ENCODE assay signal across 18 cellular contexts in the genomic region with DNA sequence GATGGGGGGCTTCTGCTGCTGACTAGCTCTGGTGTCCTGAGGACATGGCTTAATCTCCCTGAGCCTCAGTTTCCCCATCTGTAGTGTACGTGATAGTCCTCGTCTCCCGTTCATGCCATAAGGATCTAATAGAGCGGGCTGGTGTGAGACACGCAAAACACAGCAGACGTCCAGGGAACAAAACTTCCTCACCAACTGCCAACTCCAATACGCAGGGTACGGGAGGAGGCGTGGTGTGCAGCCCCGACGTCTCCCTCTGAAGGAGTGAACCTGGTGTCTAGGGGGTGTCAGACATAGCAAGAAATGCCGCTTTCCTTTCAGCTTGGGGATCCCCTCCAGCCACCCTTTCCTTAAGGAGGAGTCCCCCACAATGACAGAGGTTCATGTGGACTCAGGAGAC.
"Had no signal": no experiment of that assay in that cellular context is flagged by ENCODE, and none has a peak within 500 bp of the region (broad histone marks: within the 10 kb centered on the region; RNA-seq: fewer than 3 reads in every experiment).

No MANE protein-coding gene starts in this region.

- H3K4me3 ChIP-seq: body of pancreas, esophagus muscularis mucosa, right atrium auricular region, testis had no signal

- H3K9me3 ChIP-seq: testis had no signal

- H3K4me1 Mint-ChIP-seq: activated CD4-positive, alpha-beta T cell treated with anti-CD3 and anti-CD28 coated beads, Interleukin-2, amount 10 ng/mL, durations not matched to agents 7 days and 5 days; activated T-helper 17 cell treated with anti-CD3 and anti-CD28 coated beads, Interleukin-2, amount 50 U/mL, for 72 hours had no signal

- H3K27ac ChIP-seq: body of pancreas, esophagus muscularis mucosa, testis had no signal

- DNase-seq: activated B cell treated with CpG ODN at 0.5 μM for 24 hours; activated CD4-positive, alpha-beta T cell treated with anti-CD3 and anti-CD28 coated beads, Interleukin-2, amount 10 ng/mL, durations not matched to agents 7 days and 5 days; activated naive CD4-positive, alpha-beta T cell treated with anti-CD3 and anti-CD28 coated beads for 36 hours; activated T-cell treated with anti-CD3 and anti-CD28 coated beads for 4 hours; foreskin fibroblast; glutamatergic neuron; left colon; SHP77; stimulated activated CD4-positive, alpha-beta T cell treated with anti-CD3 and anti-CD28 coated beads, Interleukin-2, amount 100 ng/mL, for 24 hours; stimulated activated naive CD4-positive, alpha-beta T cell treated with Interleukin-2 at 50 U/mL for 16 hours; testis had no signal

- H3K4me3 Mint-ChIP-seq: activated B cell treated with CpG ODN at 0.5 μM for 24 hours; activated CD4-positive, alpha-beta T cell treated with anti-CD3 and anti-CD28 coated beads, Interleukin-2, amount 10 ng/mL, durations not matched to agents 7 days and 5 days; activated naive CD4-positive, alpha-beta T cell treated with anti-CD3 and anti-CD28 coated beads for 36 hours; activated T-helper 17 cell treated with anti-CD3 and anti-CD28 coated beads, Interleukin-2, amount 50 U/mL, for 72 hours; memory B cell; neural crest cell; T-helper 1 cell treated with Interleukin-12 subunit alpha and Interleukin-12 subunit beta and Interleukin-4 antibody, amounts not matched to agents 30 μg/mL and 1 μg/mL, for 36 hours had no signal

- H3K27me3 ChIP-seq: body of pancreas, esophagus muscularis mucosa, right atrium auricular region, testis had no signal

- ATAC-seq: activated T-helper 17 cell treated with anti-CD3 and anti-CD28 coated beads, Interleukin-2, amount 50 U/mL, for 72 hours; body of pancreas; left colon had no signal

- H3K36me3 ChIP-seq: right atrium auricular region had no signal

- H3K27ac Mint-ChIP-seq: activated B cell treated with CpG ODN at 0.5 μM for 24 hours; activated CD4-positive, alpha-beta T cell treated with anti-CD3 and anti-CD28 coated beads, Interleukin-2, amount 10 ng/mL, durations not matched to agents 7 days and 5 days; activated naive CD4-positive, alpha-beta T cell treated with anti-CD3 and anti-CD28 coated beads for 36 hours; activated T-helper 17 cell treated with anti-CD3 and anti-CD28 coated beads, Interleukin-2, amount 50 U/mL, for 72 hours; memory B cell; T-helper 1 cell treated with Interleukin-12 subunit alpha and Interleukin-12 subunit beta and Interleukin-4 antibody, amounts not matched to agents 30 μg/mL and 1 μg/mL, for 36 hours had no signal
